Comparison of ENCODE assay signal across 16 cellular contexts in genomic region chr20:31689141-31689540, GRCh38. TPM values are rescaled to one million over a fixed set of nuclear protein-coding genes. Genes with fewer than 3 reads are reported as not detected.
DNase-seq lines count a peak whose midpoint lies in the region; ATAC-seq, FAIRE-seq and TF ChIP-seq lines count a peak whose summit lies in the region.
"Had no signal": no experiment of that assay in that cellular context is flagged by ENCODE, and none has a peak within 500 bp of the region (broad histone marks: within the 10 kb centered on the region; RNA-seq: fewer than 3 reads in every experiment).

No MANE protein-coding gene starts in this region.

- intact Hi-C loops in PC-9 (cut with micrococcal nuclease; ENCODE audit: unreplicated experiment), result no loop called here
- intact Hi-C loops in K562 (cut with micrococcal nuclease), result no loop called here

- H3K9me3 Mint-ChIP-seq in activated CD8-positive, alpha-beta memory T cell treated with anti-CD3 and anti-CD28 coated beads, Interleukin-2, amount 10 ng/mL, durations not matched to agents 7 days and 5 days (ENCODE audit: low read depth), result no peaks in the 10 kb centered on the region
- no peaks in the 10 kb centered on the region for H3K9me3 Mint-ChIP-seq in progenitor cell of endocrine pancreas (ENCODE audit: low read depth)
- H3K9me3 Mint-ChIP-seq: naive B cell had no signal

- H3K4me2 ChIP-seq in PC-9 (no peak overlapping the region), K562 (ENCODE audit: insufficient read depth, low read length) (no peak overlapping the region)

- WGBS in K562 (ENCODE audit: insufficient coverage, low coverage, missing lambda C conversion rate), result 68% methylated on average over 2 of the region's 5 CpGs

- peaks cover 57% of the 10 kb centered on the region; the same call in 1 of the 2 replicates for H3F3A ChIP-seq in PC-9 (ENCODE audit: insufficient read depth, low read depth)

- H3K4me1 Mint-ChIP-seq in activated CD8-positive, alpha-beta memory T cell treated with anti-CD3 and anti-CD28 coated beads, Interleukin-2, amount 10 ng/mL, durations not matched to agents 7 days and 5 days, result peaks cover 61% of the 10 kb centered on the region
- peaks cover 17% of the 10 kb centered on the region for H3K4me1 Mint-ChIP-seq in progenitor cell of endocrine pancreas (ENCODE audit: low read depth)

- H3K9me3 ChIP-seq in PC-9 (ENCODE audit: insufficient read depth, low read depth) (no peaks in the 10 kb centered on the region), K562 (replicated peaks; ENCODE audit: control insufficient read depth, insufficient read depth, low read depth, low read length) (no peaks in the 10 kb centered on the region)
- H3K9me3 ChIP-seq: thoracic aorta had no signal

- H3K27ac Mint-ChIP-seq in activated CD8-positive, alpha-beta memory T cell treated with anti-CD3 and anti-CD28 coated beads, Interleukin-2, amount 10 ng/mL, durations not matched to agents 7 days and 5 days, result peak overlapping the region; percentile 54
- H3K27ac Mint-ChIP-seq in progenitor cell of endocrine pancreas, result peak overlapping the region; percentile 14

- TF ChIP-seq POLR2A in K562 (conservative IDR thresholded peaks at IDR 0.05), result no peak

- H3K27me3 ChIP-seq in PC-9 (ENCODE audit: insufficient read depth, low read depth) (no peaks in the 10 kb centered on the region), K562 (ENCODE audit: control insufficient read depth in 2 of 2, insufficient read depth in 2 of 2, low read length in 2 of 2) (no peaks in the 10 kb centered on the region)

- H3K9ac ChIP-seq in K562 (ENCODE audit: insufficient read depth in 1 of 2, low read depth in 2 of 2, low read length in 2 of 2), result no peak overlapping the region

- H3K27me3 Mint-ChIP-seq in activated CD8-positive, alpha-beta memory T cell treated with anti-CD3 and anti-CD28 coated beads, Interleukin-2, amount 10 ng/mL, durations not matched to agents 7 days and 5 days, result no peaks in the 10 kb centered on the region
- H3K27me3 Mint-ChIP-seq in progenitor cell of endocrine pancreas, result no peaks in the 10 kb centered on the region
- H3K27me3 Mint-ChIP-seq: naive B cell had no signal

- no peaks in the 10 kb centered on the region for H3K9me1 ChIP-seq in K562 (ENCODE audit: control insufficient read depth, insufficient read depth, low read length)

- in situ Hi-C loops in K562 (cut with MboI), result no loop called here

- H2AFZ ChIP-seq in PC-9 (no peak overlapping the region), K562 (ENCODE audit: low read depth, low read length) (no peak overlapping the region)

- CTCF ChIA-PET in activated CD8-positive, alpha-beta memory T cell treated with anti-CD3 and anti-CD28 coated beads, Interleukin-2, amount 10 ng/mL, durations not matched to agents 7 days and 5 days (lab: Charles Lee), result no interaction called here
- CTCF ChIA-PET in PC-9 (lab: Charles Lee) (no interaction called here), K562 (lab: Yijun Ruan, JAX; ENCODE audit: low intra/inter-chr PET ratio) (no interaction called here)

- no peak for DNase-seq in activated CD8-positive, alpha-beta memory T cell treated with anti-CD3 and anti-CD28 coated beads, Interleukin-2, amount 10 ng/mL, durations not matched to agents 7 days and 5 days
- no peak for DNase-seq in activated CD8-positive, alpha-beta memory T cell treated with anti-CD3 and anti-CD28 coated beads, Interleukin-2, amount 50 U/mL, for 48 hours
- DNase-seq in PC-9, result no peak
- DNase-seq in K562 (ENCODE audit: extremely low read depth in 1 of 4, low spot score in 3 of 4), result no peak
- no peak for DNase-seq in progenitor cell of endocrine pancreas (ENCODE audit: low spot score, unreplicated experiment)
- no peak for DNase-seq in pons (ENCODE audit: low spot score)
- DNase-seq: naive B cell, NCI-H146, NCI-H446 treated with DMSO at 0.1 percent for 48 hours, OCI-M1 had no signal

- H3K9me2 ChIP-seq in PC-9 (ENCODE audit: insufficient read depth), result no peaks in the 10 kb centered on the region

- peaks cover 62% of the 10 kb centered on the region for H3K36me3 ChIP-seq in PC-9 (ENCODE audit: low read depth)
- H3K36me3 ChIP-seq in K562 (ENCODE audit: control insufficient read depth, insufficient read depth, low read length), result peaks cover 75% of the 10 kb centered on the region

- H3K4me1 ChIP-seq in PC-9 (replicated peaks; ENCODE audit: insufficient read depth) (peaks cover 24% of the 10 kb centered on the region), K562 (replicated peaks in 1 of 2; ENCODE audit: control insufficient read depth in 2 of 2, insufficient read depth in 2 of 2, low read length in 2 of 2) (peaks cover 36 to 61% of the 10 kb centered on the region in 2 experiments)

- TF ChIP-seq CTCF in PC-9 (conservative IDR thresholded peaks at IDR 0.05) (no peak), K562 (IDR thresholded peaks at IDR 0.05 in 2 of 3, conservative IDR thresholded peaks at IDR 0.05 in 1 of 3; ENCODE audit: insufficient read depth in 2 of 3, low read depth in 1 of 3, low read length in 3 of 3) (no peak), progenitor cell of endocrine pancreas (IDR thresholded peaks at IDR 0.05; ENCODE audit: unreplicated experiment) (no peak)

- no peak for TF ChIP-seq RAD21 in K562 (CRISPR knock-in tag; conservative IDR thresholded peaks at IDR 0.05 in 1 of 2, IDR thresholded peaks at IDR 0.05 in 1 of 2)

- no TSS peak for BruUV-seq in PC-9 (replicated peaks; lab: Mats Ljungman, UMichigan)
- BruUV-seq in K562 (replicated peaks; lab: Mats Ljungman, UMichigan), result no TSS peak

- H3K79me2 ChIP-seq in PC-9 (ENCODE audit: low read depth) (peaks cover 94% of the 10 kb centered on the region), K562 (ENCODE audit: control insufficient read depth, insufficient read depth, low read length) (peaks cover 97% of the 10 kb centered on the region)

- H3K4me3 ChIP-seq in PC-9, result no peak overlapping the region
- H3K4me3 ChIP-seq in K562, result no peak overlapping the region
- H3K4me3 ChIP-seq: SK-N-MC, thoracic aorta had no signal

- no peak for FAIRE-seq in K562 (lab: Jason Lieb, UNC)
- FAIRE-seq: D721Med had no signal

- no peak for TF ChIP-seq EP300 in K562 (IDR thresholded peaks at IDR 0.05; ENCODE audit: low read length)

- no peak for ATAC-seq in activated CD8-positive, alpha-beta memory T cell treated with anti-CD3 and anti-CD28 coated beads, Interleukin-2, amount 10 ng/mL, durations not matched to agents 7 days and 5 days
- ATAC-seq in K562, result no peak
- ATAC-seq in esophagus mucosa, result no peak
- no peak for ATAC-seq in GM21515 (IDR thresholded peaks at IDR 0.05; ENCODE audit: unreplicated experiment)

- no peak overlapping the region for H3K4me3 Mint-ChIP-seq in activated CD8-positive, alpha-beta memory T cell treated with anti-CD3 and anti-CD28 coated beads, Interleukin-2, amount 10 ng/mL, durations not matched to agents 7 days and 5 days
- no peak overlapping the region for H3K4me3 Mint-ChIP-seq in progenitor cell of endocrine pancreas (ENCODE audit: low read depth)

- POLR2A ChIA-PET in PC-9 (lab: Charles Lee; ENCODE audit: unreplicated experiment) (no interaction called here), K562 (lab: Yijun Ruan, JAX) (interaction anchor here (0.6 to 1.8 kb wide), 2 partner anchors 11 to 13 kb away, joined by 4 to 8 read pairs; no protein-coding TSS in a partner anchor)

- peaks cover 49% of the 10 kb centered on the region for H3K36me3 Mint-ChIP-seq in activated CD8-positive, alpha-beta memory T cell treated with anti-CD3 and anti-CD28 coated beads, Interleukin-2, amount 10 ng/mL, durations not matched to agents 7 days and 5 days
- peaks cover 37% of the 10 kb centered on the region for H3K36me3 Mint-ChIP-seq in progenitor cell of endocrine pancreas (ENCODE audit: insufficient read depth)
- H3K36me3 Mint-ChIP-seq: naive B cell had no signal

- H4K20me1 ChIP-seq in PC-9 (ENCODE audit: insufficient read depth) (no peaks in the 10 kb centered on the region; the same call in 1 of the 2 replicates), K562 (replicated peaks; ENCODE audit: control insufficient read depth, insufficient read depth, low read length) (0 out of 2 replicates have a peak, but pooled peaks cover 3% of the 10 kb centered on the region)

- H3K27ac ChIP-seq in PC-9, result peak overlapping the region; percentile 30; the same call in 1 of the 2 replicates
- no peak overlapping the region for H3K27ac ChIP-seq in K562 (ENCODE audit: extremely low read depth, low read depth, low read length)
- H3K27ac ChIP-seq: SK-N-MC had no signal

RNA-seq across cellular contexts. Expression of gene BCL2L1, which starts 33.5 kb away (rescaled TPM):
- total RNA-seq in activated CD8-positive, alpha-beta memory T cell treated with anti-CD3 and anti-CD28 coated beads, Interleukin-2, amount 10 ng/mL, durations not matched to agents 7 days and 5 days, result 100 to 1,000 TPM in 1 of 2 experiments, 10 to 100 TPM in 1; 69.8 to 121 TPM
- total RNA-seq in PC-9 (2021) (125 and 129 TPM in 2 replicates), K562 (2014; rRNA removed) (137 and 179 TPM in 2 replicates), K562 (2014; rRNA removed; fragmentation: Illumina TruSeq; extraction: Trizol) (72.0 and 81.3 TPM in 2 replicates), K562 (2015; rRNA removed; fragmentation: Illumina TruSeq; extraction: Trizol) (88.7 and 89.1 TPM in 2 replicates), K562 (2021) (150 and 157 TPM in 2 replicates), progenitor cell of endocrine pancreas (130 and 136 TPM in 2 replicates), esophagus mucosa (76.6 TPM)
- 162 and 267 TPM in 2 replicates for total RNA-seq in K562 (2011; cell fraction: chromatin; rRNA removed; ENCODE audit: low replicate concordance)
- total RNA-seq in K562 (2011; cell fraction: nucleolus; rRNA removed), result 145 and 154 TPM in 2 replicates
- 113 and 150 TPM in 2 replicates for total RNA-seq in K562 (2011; cell fraction: nucleoplasm; rRNA removed)
- polyA plus RNA-seq in K562 (2011; rRNA removed) (120 and 121 TPM in 2 replicates), K562 (2014; fragmentation: Illumina TruSeq; extraction: Trizol) (182 and 187 TPM in 2 replicates), K562 (2014; fragmentation: Nextera tagmentation; extraction: Ambion mirVana) (10 to 100 TPM in 1 of 2 experiments, 1 to 10 TPM in 1; 3.3 to 17.9 TPM), K562 (2014; rRNA removed) (140 and 156 TPM in 2 replicates)
- 113 and 145 TPM in 2 replicates for polyA plus RNA-seq in K562 (2011; cell fraction: cytosol; rRNA removed)
- polyA plus RNA-seq in K562 (2011; cell fraction: nucleus; rRNA removed), result 70.0 and 81.2 TPM in 2 replicates
- polyA plus RNA-seq in K562 (2012), result 134 and 224 TPM in 2 replicates
- 87.8 and 101 TPM in 2 replicates for polyA minus RNA-seq in K562 (2011; rRNA and poly(A)+ RNA removed)
- polyA minus RNA-seq in K562 (2011; cell fraction: cytosol; rRNA and poly(A)+ RNA removed), result 56.3 and 61.7 TPM in 2 replicates
- 74.2 and 92.5 TPM in 2 replicates for polyA minus RNA-seq in K562 (2011; cell fraction: nucleus; rRNA and poly(A)+ RNA removed)

RNA-seq across cellular contexts. Expression of gene TPX2, which starts 49.9 kb away (rescaled TPM):
- 100 to 1,000 TPM; 148 to 159 TPM for total RNA-seq in activated CD8-positive, alpha-beta memory T cell treated with anti-CD3 and anti-CD28 coated beads, Interleukin-2, amount 10 ng/mL, durations not matched to agents 7 days and 5 days
- total RNA-seq in PC-9 (2021) (140 and 164 TPM in 2 replicates), K562 (2014; rRNA removed) (143 and 153 TPM in 2 replicates), K562 (2014; rRNA removed; fragmentation: Illumina TruSeq; extraction: Trizol) (133 and 153 TPM in 2 replicates), K562 (2015; rRNA removed; fragmentation: Illumina TruSeq; extraction: Trizol) (134 TPM in 2 replicates), K562 (2021) (144 and 171 TPM in 2 replicates), progenitor cell of endocrine pancreas (71.9 and 77.0 TPM in 2 replicates), esophagus mucosa (32.6 TPM)
- total RNA-seq in K562 (2011; cell fraction: chromatin; rRNA removed; ENCODE audit: low replicate concordance), result 34.1 and 68.4 TPM in 2 replicates
- total RNA-seq in K562 (2011; cell fraction: nucleolus; rRNA removed), result 33.2 and 33.7 TPM in 2 replicates
- 50.5 and 54.4 TPM in 2 replicates for total RNA-seq in K562 (2011; cell fraction: nucleoplasm; rRNA removed)
- polyA plus RNA-seq in K562 (2011; rRNA removed) (89.7 and 108 TPM in 2 replicates), K562 (2014; fragmentation: Illumina TruSeq; extraction: Trizol) (212 and 241 TPM in 2 replicates), K562 (2014; fragmentation: Nextera tagmentation; extraction: Ambion mirVana) (10 to 100 TPM; 48.0 to 57.8 TPM), K562 (2014; rRNA removed) (101 and 112 TPM in 2 replicates)
- polyA plus RNA-seq in K562 (2011; cell fraction: cytosol; rRNA removed), result 32.9 and 56.0 TPM in 2 replicates
- 157 and 160 TPM in 2 replicates for polyA plus RNA-seq in K562 (2011; cell fraction: nucleus; rRNA removed)
- 117 and 130 TPM in 2 replicates for polyA plus RNA-seq in K562 (2012)
- polyA minus RNA-seq in K562 (2011; rRNA and poly(A)+ RNA removed), result 140 and 157 TPM in 2 replicates
- 54.2 and 70.1 TPM in 2 replicates for polyA minus RNA-seq in K562 (2011; cell fraction: cytosol; rRNA and poly(A)+ RNA removed)
- 47.8 and 109 TPM in 2 replicates for polyA minus RNA-seq in K562 (2011; cell fraction: nucleus; rRNA and poly(A)+ RNA removed)

RNA-seq across cellular contexts. Expression of gene COX4I2, which starts 51.4 kb away (rescaled TPM):
- total RNA-seq in activated CD8-positive, alpha-beta memory T cell treated with anti-CD3 and anti-CD28 coated beads, Interleukin-2, amount 10 ng/mL, durations not matched to agents 7 days and 5 days, result not detected
- total RNA-seq in PC-9 (2021) (not detected in 2 replicates), K562 (2014; rRNA removed) (not detected in 2 replicates), K562 (2014; rRNA removed; fragmentation: Illumina TruSeq; extraction: Trizol) (not detected in 2 replicates), K562 (2015; rRNA removed; fragmentation: Illumina TruSeq; extraction: Trizol) (not detected in 2 replicates), K562 (2021) (not detected in 2 replicates), progenitor cell of endocrine pancreas (not detected in 2 replicates), esophagus mucosa (0.96 TPM)
- not detected in 2 replicates for total RNA-seq in K562 (2011; cell fraction: chromatin; rRNA removed; ENCODE audit: low replicate concordance)
- total RNA-seq in K562 (2011; cell fraction: nucleolus; rRNA removed), result not detected in 2 replicates
- not detected in 2 replicates for total RNA-seq in K562 (2011; cell fraction: nucleoplasm; rRNA removed)
- polyA plus RNA-seq in K562 (2011; rRNA removed) (not detected in 2 replicates), K562 (2014; fragmentation: Illumina TruSeq; extraction: Trizol) (not detected in 2 replicates), K562 (2014; fragmentation: Nextera tagmentation; extraction: Ambion mirVana) (not detected), K562 (2014; rRNA removed) (not detected in 2 replicates)
- polyA plus RNA-seq in K562 (2011; cell fraction: cytosol; rRNA removed), result not detected in 2 replicates
- not detected in 2 replicates for polyA plus RNA-seq in K562 (2011; cell fraction: nucleus; rRNA removed)
- not detected in 2 replicates for polyA plus RNA-seq in K562 (2012)
- polyA minus RNA-seq in K562 (2011; rRNA and poly(A)+ RNA removed), result not detected in 2 replicates
- not detected in 2 replicates for polyA minus RNA-seq in K562 (2011; cell fraction: cytosol; rRNA and poly(A)+ RNA removed)
- polyA minus RNA-seq in K562 (2011; cell fraction: nucleus; rRNA and poly(A)+ RNA removed), result not detected in 2 replicates
- total RNA-seq: renal cortical epithelial cell had no signal
